In the genomic region with DNA sequence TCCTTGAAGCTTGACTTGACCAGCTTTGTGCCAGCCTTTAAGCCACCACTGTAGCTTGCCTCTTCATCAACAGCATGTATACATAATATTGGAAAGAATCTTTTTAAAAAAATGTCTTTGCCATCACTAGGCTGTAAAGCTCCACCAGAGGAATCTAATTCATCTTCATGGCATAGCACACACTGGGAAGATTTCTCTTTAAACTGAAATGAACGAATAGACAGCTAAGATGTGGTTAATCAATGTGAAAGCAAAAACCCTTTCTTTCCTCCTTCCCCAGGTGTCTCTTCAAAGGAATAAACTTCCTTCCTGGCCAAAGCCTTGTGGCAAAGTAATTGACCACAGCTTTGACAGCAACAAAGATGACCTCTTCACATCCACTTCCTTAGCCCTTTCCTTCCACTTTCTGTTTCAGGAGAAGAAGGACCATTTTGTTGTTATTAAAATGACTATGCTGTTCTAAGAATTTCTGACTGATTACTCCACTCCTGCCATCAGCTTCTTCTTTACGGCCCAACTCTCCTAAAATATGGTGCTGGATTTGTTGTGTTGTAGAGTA, we compare ENCODE assay signal across 8 cellular contexts.
DNase-seq lines count a peak whose midpoint lies in the region; ATAC-seq and TF ChIP-seq lines count a peak whose summit lies in the region.

No MANE protein-coding gene starts in this region.

- no peaks in the 10 kb centered on the region for H3K9me3 Mint-ChIP-seq in nephron progenitor cell

- H3K27ac Mint-ChIP-seq in nephron progenitor cell = no peak overlapping the region

- ATAC-seq in GM18505 (IDR thresholded peaks at IDR 0.05; ENCODE audit: unreplicated experiment) (peak; percentile 74), GM21515 (IDR thresholded peaks at IDR 0.05; ENCODE audit: unreplicated experiment) (peak; percentile 75), HG03558 (IDR thresholded peaks at IDR 0.05; ENCODE audit: extremely low read depth, unreplicated experiment) (peak; percentile 62), heart right ventricle (no peak)

- H3K27me3 ChIP-seq in heart right ventricle = no peaks in the 10 kb centered on the region

- DNase-seq in fibroblast of mammary gland (ENCODE audit: low read depth) (peak; percentile 22), activated gamma-delta T cell (lab: John Stamatoyannopoulos, UW) (no peak), nephron progenitor cell (no peak), heart right ventricle (no peak), NCI-H1417 (lab: John Stamatoyannopoulos, UW) (no peak)

- H3K4me3 ChIP-seq in fibroblast of mammary gland (ENCODE audit: control insufficient read depth, low read depth, low read length) = no peak overlapping the region
- no peak overlapping the region for H3K4me3 ChIP-seq in heart right ventricle

- no peak for TF ChIP-seq POLR2A in GM18505 (IDR thresholded peaks at IDR 0.05; ENCODE audit: borderline replicate concordance, extremely low read depth, insufficient read depth, insufficient read length)

- intact Hi-C loops in heart right ventricle (cut with DNase I) = no loop called here

- H3K27me3 Mint-ChIP-seq in nephron progenitor cell (ENCODE audit: low read depth, poor library complexity) = no peaks in the 10 kb centered on the region

- no peak for TF ChIP-seq CTCF in fibroblast of mammary gland (conservative IDR thresholded peaks at IDR 0.05; ENCODE audit: control insufficient read depth, insufficient read depth, low read depth, low read length)
- TF ChIP-seq CTCF in nephron progenitor cell (IDR thresholded peaks at IDR 0.05) = no peak
- TF ChIP-seq CTCF in heart right ventricle (IDR thresholded peaks at IDR 0.05) = no peak

- no peaks in the 10 kb centered on the region for H3K9me3 ChIP-seq in heart right ventricle

- H3K4me3 Mint-ChIP-seq in nephron progenitor cell = no peak overlapping the region

- H3K4me1 Mint-ChIP-seq in nephron progenitor cell = peaks cover 15% of the 10 kb centered on the region

- H3K36me3 ChIP-seq in heart right ventricle = no peaks in the 10 kb centered on the region

- peaks cover 0 to 21% (median 6%) of the 10 kb centered on the region in 9 donors for H3K4me1 ChIP-seq in heart right ventricle

- 47 to 68% methylated on average over 2 of the region's 2 CpGs for WGBS in heart right ventricle, 2 donors

- H3K36me3 Mint-ChIP-seq in nephron progenitor cell (ENCODE audit: low read depth) = peaks cover 4% of the 10 kb centered on the region

- H3K27ac ChIP-seq in heart right ventricle = no peak overlapping the region

Comparison
In these comparisons a context has a peak if more than half of its experiments do, and no peak if none do; other contexts are left out.
1. ATAC-seq: peak in GM18505 (single experiment), GM21515 (single experiment) and HG03558 (single experiment); none in heart right ventricle (0 of 8).